ENCODE assay signal across 8 cellular contexts in the genomic region with DNA sequence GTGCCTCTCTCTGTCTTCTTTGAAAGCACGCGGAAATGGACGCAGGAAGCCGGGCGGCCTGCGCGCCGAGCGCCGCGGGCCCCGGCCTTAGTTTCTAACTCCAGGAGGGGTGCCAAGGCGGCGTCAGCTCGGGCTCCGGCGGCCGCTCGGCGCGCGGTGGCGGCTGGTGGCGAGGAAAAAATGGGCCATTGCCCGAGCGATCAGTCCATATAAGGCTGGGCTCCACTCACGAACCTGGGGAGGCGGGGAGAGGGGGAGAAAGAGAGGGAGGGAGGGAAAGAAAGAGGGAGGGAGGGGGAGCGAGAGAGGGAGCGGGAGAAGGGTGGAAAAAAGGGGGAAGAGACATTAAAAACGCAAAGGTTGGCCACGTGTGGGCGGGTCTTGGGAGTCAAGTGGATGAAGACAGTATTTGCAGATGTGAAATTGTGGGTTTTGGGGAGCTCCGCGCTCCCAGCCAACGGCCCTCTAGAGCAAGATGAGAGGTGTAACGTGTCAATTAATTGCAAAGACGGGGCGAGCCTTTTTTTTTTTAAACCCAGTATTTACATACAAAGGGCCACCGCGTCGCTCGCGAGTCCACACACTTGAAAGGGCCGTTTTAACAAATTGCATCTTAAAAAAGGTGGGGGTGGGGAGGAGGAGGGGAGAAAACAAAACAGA. TPM values are rescaled to one million over a fixed set of nuclear protein-coding genes. Genes with fewer than 3 reads are reported as not detected.
DNase-seq lines count a peak whose midpoint lies in the region; ATAC-seq and TF ChIP-seq lines count a peak whose summit lies in the region.

A gene (minus strand): TSS at position 184 of the 660 bp plus-strand sequence. CDS start 395 bp downstream, outside the sequence.

- no peak within 1 kb of the TSS for H3K56ac ChIP-seq in H9 (ENCODE audit: insufficient read length, low read depth, low read length)

- H3K9me3 Mint-ChIP-seq in H9 (peaks cover 0 to 2% of the 10 kb centered on the region in 2 experiments; a peak in 2 of 5 replicates), naive B cell (peaks cover 0 to 4% (median 0%) of the 10 kb centered on the region in 7 donors), nephron progenitor cell (no peaks in the 10 kb centered on the region), CD14-positive monocyte (peaks cover 0 to 30% (median 14%) of the 10 kb centered on the region in 7 donors)

- no peaks in the 10 kb centered on the region for H3K9me3 ChIP-seq in H9 (ENCODE audit: control insufficient read depth, low read depth, low read length)

- no peak within 1 kb of the TSS for H2BK12ac ChIP-seq in H9 (ENCODE audit: insufficient read length, low read depth, low read length)

- H3K36me3 Mint-ChIP-seq in H9 (ENCODE audit: insufficient read depth in 1 of 3, low read depth in 3 of 3) (no peaks in the 10 kb centered on the region), naive B cell (no peaks in the 10 kb centered on the region), nephron progenitor cell (ENCODE audit: low read depth) (no peaks in the 10 kb centered on the region), CD14-positive monocyte (peaks cover 0 to 6% of the 10 kb centered on the region in 2 donors)

- peaks cover 98% of the 10 kb centered on the region for H3K27me3 Mint-ChIP-seq in H9 (ENCODE audit: low read depth)
- H3K27me3 Mint-ChIP-seq in naive B cell, result peaks cover 44 to 80% (median 69%) of the 10 kb centered on the region in 3 donors
- H3K27me3 Mint-ChIP-seq in nephron progenitor cell (ENCODE audit: low read depth, poor library complexity), result peaks cover 100% of the 10 kb centered on the region
- H3K27me3 Mint-ChIP-seq in CD14-positive monocyte (ENCODE audit: low read depth in 3 of 3), result peaks cover 92 to 98% (median 96%) of the 10 kb centered on the region in 3 donors

- H3K4me1 ChIP-seq in H9 (ENCODE audit: insufficient read depth, low read length), result peaks cover 3% of the 10 kb centered on the region; the same call in 1 of the 2 replicates

- intact Hi-C loops in CD14-positive monocyte (cut with micrococcal nuclease), result no loop called here

- H3K9ac ChIP-seq in H9 (ENCODE audit: extremely low read depth, insufficient read length, low read length), result no peak within 1 kb of the TSS

- no peak within 1 kb of the TSS for H2AFZ ChIP-seq in H9 (ENCODE audit: low read length)

- H3K4me1 Mint-ChIP-seq in H9 (peaks cover 45 to 59% of the 10 kb centered on the region in 2 experiments), naive B cell (peaks cover 21 to 54% (median 50%) of the 10 kb centered on the region in 3 donors), nephron progenitor cell (peaks cover 23% of the 10 kb centered on the region), CD14-positive monocyte (peaks cover 29% of the 10 kb centered on the region)

- in situ Hi-C loops in astrocyte of the spinal cord (cut with HindIII; ENCODE audit: low sequenced_read_pairs), result no loop called here

- TF ChIP-seq CTCF in AG04449 (IDR thresholded peaks at IDR 0.05; ENCODE audit: insufficient read depth, low read length, missing control alignments), result no peak
- TF ChIP-seq CTCF in H9 (conservative IDR thresholded peaks at IDR 0.05), result no peak
- no peak for TF ChIP-seq CTCF in astrocyte of the spinal cord (IDR thresholded peaks at IDR 0.05; ENCODE audit: low read depth, low read length)
- TF ChIP-seq CTCF in nephron progenitor cell (IDR thresholded peaks at IDR 0.05), result no peak
- no peak for TF ChIP-seq CTCF in CD14-positive monocyte (IDR thresholded peaks at IDR 0.05)

- no peaks in the 10 kb centered on the region for H3K79me2 ChIP-seq in H9 (ENCODE audit: insufficient read depth, low read length)

- H3K79me1 ChIP-seq in H9 (ENCODE audit: insufficient read depth, low read depth, low read length, poor library complexity, severe bottlenecking), result no peaks in the 10 kb centered on the region

- no peak within 1 kb of the TSS for H2AK5ac ChIP-seq in H9 (ENCODE audit: insufficient read length, low read length)

- H4K8ac ChIP-seq in H9 (replicated peaks; ENCODE audit: insufficient read length, low read depth, low read length), result no peak within 1 kb of the TSS

- H4K20me1 ChIP-seq in H9 (ENCODE audit: control insufficient read depth, insufficient read depth, insufficient read length), result no peaks in the 10 kb centered on the region

- no peak within 1 kb of the TSS for H4K5ac ChIP-seq in H9 (ENCODE audit: insufficient read length, low read depth, low read length)

- H3K4ac ChIP-seq in H9 (ENCODE audit: low read depth, low read length), result no peak within 1 kb of the TSS

- peaks cover 29% of the 10 kb centered on the region for H3K23me2 ChIP-seq in H9 (ENCODE audit: insufficient read length, low read depth, low read length, poor library complexity, severe bottlenecking)

- peak within 1 kb of the TSS; percentile 46 for H3K4me2 ChIP-seq in H9 (ENCODE audit: insufficient read depth, insufficient read length, low read length)

- no peak within 1 kb of the TSS for H2BK15ac ChIP-seq in H9 (ENCODE audit: low read depth, low read length)

- no peak within 1 kb of the TSS for H2BK5ac ChIP-seq in H9 (ENCODE audit: insufficient read length, low read length)

- no peak within 1 kb of the TSS for H4K91ac ChIP-seq in H9 (ENCODE audit: insufficient read length, low read depth, low read length)

- DNase-seq in AG04449 (ENCODE audit: low read depth, low spot score) (no peak), H9 (peak; percentile 72), astrocyte of the spinal cord (ENCODE audit: low read depth, low spot score) (no peak), naive B cell (no peak), nephron progenitor cell (no peak), CD14-positive monocyte (ENCODE audit: low spot score) (no peak)

- peak within 1 kb of the TSS; percentile 47 to 82 for H3K4me3 Mint-ChIP-seq in H9
- H3K4me3 Mint-ChIP-seq in naive B cell, result peak within 1 kb of the TSS; percentile 32 to 90 (median 72)
- no peak within 1 kb of the TSS for H3K4me3 Mint-ChIP-seq in nephron progenitor cell
- H3K4me3 Mint-ChIP-seq in CD14-positive monocyte, result peak within 1 kb of the TSS in 1 of 2 donors; percentile 86

- no peak within 1 kb of the TSS for H3K27ac ChIP-seq in H9 (ENCODE audit: insufficient read length, low read depth, low read length)

- CTCF ChIA-PET in AG04449 (lab: Yijun Ruan, JAX), result interaction anchor here (1.6 to 19.9 kb wide), 2 partner anchors 9 to 277 kb away, joined by 5 to 374 read pairs; no protein-coding TSS in a partner anchor

- H2BK20ac ChIP-seq in H9 (ENCODE audit: low read depth, low read length, poor library complexity, severe bottlenecking), result no peak within 1 kb of the TSS

- H3K23ac ChIP-seq in H9 (ENCODE audit: insufficient read length, low read depth, low read length), result no peak within 1 kb of the TSS

- no CpG with 5 or more reads among the region's 45 CpGs for WGBS in H9 (ENCODE audit: extremely low coverage, insufficient read length, low lambda C conversion rate)

- peaks cover 80% of the 10 kb centered on the region for H3K27me3 ChIP-seq in H9 (ENCODE audit: insufficient read depth, low read length)

- ATAC-seq in naive B cell (ENCODE audit: low read depth in 2 of 2), result no peak
- ATAC-seq in HG03520 (IDR thresholded peaks at IDR 0.05; ENCODE audit: unreplicated experiment), result no peak
- no peak for ATAC-seq in GM21515 (IDR thresholded peaks at IDR 0.05; ENCODE audit: unreplicated experiment)

- no peak within 1 kb of the TSS; a peak in 1 of 7 replicates for H3K27ac Mint-ChIP-seq in H9
- peak within 1 kb of the TSS in 3 of 6 donors; percentile 51 to 87 (median 69) for H3K27ac Mint-ChIP-seq in naive B cell
- H3K27ac Mint-ChIP-seq in nephron progenitor cell, result no peak within 1 kb of the TSS
- no peak within 1 kb of the TSS for H3K27ac Mint-ChIP-seq in CD14-positive monocyte

- H3K4me3 ChIP-seq in AG04449 (ENCODE audit: low read depth, low read length) (peak within 1 kb of the TSS; percentile 3; the same call in 1 of the 2 replicates), astrocyte of the spinal cord (ENCODE audit: low read depth, low read length) (peak within 1 kb of the TSS; percentile 31)

- no peak within 1 kb of the TSS for H3K18ac ChIP-seq in H9 (ENCODE audit: insufficient read length, low read depth, low read length)

- no peak within 1 kb of the TSS for H3T11ph ChIP-seq in H9 (ENCODE audit: low read length)

- no peak within 1 kb of the TSS for H3K14ac ChIP-seq in H9 (ENCODE audit: insufficient read depth, low read length)

- no peak within 1 kb of the TSS for H2BK120ac ChIP-seq in H9 (ENCODE audit: low read depth, low read length, poor library complexity, severe bottlenecking)

- POLR2A ChIA-PET in AG04449 (lab: Yijun Ruan, JAX), result no interaction called here

RNA-seq across cellular contexts. Expression of the gene that starts here (rescaled TPM):
- 0.11 TPM in 1 of 2 replicates, not detected in the other for total RNA-seq in H9 (2021)
- polyA plus RNA-seq in naive B cell (ENCODE audit: low read depth in 6 of 6) (not detected), CD14-positive monocyte (not detected)

Comparison
In these comparisons a context has a peak if more than half of its experiments do, and no peak if none do; other contexts are left out.
1. Peak in DNase-seq and H3K4me2 ChIP-seq in H9; RNA of the gene not detected or under 1 TPM.